Comparison of ENCODE assay signal across 1 cellular context in the genomic region with DNA sequence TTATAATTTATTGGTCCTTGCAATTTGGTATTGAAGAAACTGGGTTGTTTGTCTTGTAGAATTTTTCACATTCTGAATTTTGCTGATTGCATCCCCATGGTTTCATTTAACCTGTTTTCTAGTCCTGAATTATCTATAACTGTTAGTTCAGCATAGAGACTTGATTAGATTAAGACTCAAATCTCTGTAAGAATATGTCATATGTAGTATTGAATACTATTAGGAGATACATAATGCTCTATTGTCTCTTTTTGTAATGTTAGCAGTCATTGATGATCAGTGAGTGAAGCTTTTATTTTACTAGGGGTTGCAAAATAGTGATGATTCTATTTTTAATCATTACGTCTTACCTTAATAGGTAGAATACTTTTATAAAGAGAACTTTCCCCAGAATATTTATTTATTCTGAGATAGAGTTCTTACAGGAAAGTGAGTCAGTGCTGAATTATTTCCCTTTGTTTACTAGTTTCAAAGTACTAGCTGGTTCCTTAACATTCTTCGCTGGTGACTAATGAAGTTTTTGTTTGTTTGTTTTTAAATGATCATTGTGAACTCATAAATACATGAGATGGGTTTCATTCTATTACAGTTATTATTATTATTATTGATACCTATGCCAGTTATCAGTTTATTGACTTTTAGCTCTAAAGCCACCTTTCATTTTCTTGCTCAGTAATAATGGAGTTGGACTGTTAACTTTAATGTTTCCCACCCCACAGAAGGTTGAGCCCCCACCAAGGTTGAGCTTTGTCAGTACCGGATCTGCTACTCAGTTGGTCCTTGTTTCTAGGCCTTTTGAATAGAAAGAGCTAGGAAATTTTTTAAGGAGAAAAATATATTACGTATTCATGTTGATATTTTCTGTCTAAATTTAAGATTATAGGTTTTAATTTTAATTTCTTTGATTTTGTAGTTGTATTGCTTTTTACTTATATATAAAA.
TF ChIP-seq lines count a peak whose summit lies in the region.

No MANE protein-coding gene starts in this region.

TF ChIP-seq in GM23338, 12 proteins besides CTCF, POLR2A, EP300 and RAD21 (continued from another document):
- no peak for TF ChIP-seq CREB1 (CRISPR knock-in tag; IDR thresholded peaks at IDR 0.05; ENCODE audit: low read depth)
- TF ChIP-seq REST (IDR thresholded peaks at IDR 0.05; ENCODE audit: unreplicated experiment), result no peak
- TF ChIP-seq NANOG (IDR thresholded peaks at IDR 0.05; ENCODE audit: borderline replicate concordance), result no peak
- no peak for TF ChIP-seq STAT1 (IDR thresholded peaks at IDR 0.05; ENCODE audit: unreplicated experiment)
- no peak for TF ChIP-seq ZNF331 (CRISPR knock-in tag; IDR thresholded peaks at IDR 0.05; ENCODE audit: low read depth)
- no peak for TF ChIP-seq EZH2phosphoT487 (IDR thresholded peaks at IDR 0.05; ENCODE audit: unreplicated experiment)
- TF ChIP-seq, protein P1, sequence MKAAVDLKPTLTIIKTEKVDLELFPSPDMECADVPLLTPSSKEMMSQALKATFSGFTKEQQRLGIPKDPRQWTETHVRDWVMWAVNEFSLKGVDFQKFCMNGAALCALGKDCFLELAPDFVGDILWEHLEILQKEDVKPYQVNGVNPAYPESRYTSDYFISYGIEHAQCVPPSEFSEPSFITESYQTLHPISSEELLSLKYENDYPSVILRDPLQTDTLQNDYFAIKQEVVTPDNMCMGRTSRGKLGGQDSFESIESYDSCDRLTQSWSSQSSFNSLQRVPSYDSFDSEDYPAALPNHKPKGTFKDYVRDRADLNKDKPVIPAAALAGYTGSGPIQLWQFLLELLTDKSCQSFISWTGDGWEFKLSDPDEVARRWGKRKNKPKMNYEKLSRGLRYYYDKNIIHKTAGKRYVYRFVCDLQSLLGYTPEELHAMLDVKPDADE (IDR thresholded peaks at IDR 0.05), result no peak
- TF ChIP-seq POLR2AphosphoS5 (IDR thresholded peaks at IDR 0.05; ENCODE audit: low read depth), result no peak
